26 cellular contexts compared by ENCODE assay signal in genomic region chr9:8332296-8332695, GRCh38.
"Had no signal": no experiment of that assay in that cellular context is flagged by ENCODE, and none has a peak within 500 bp of the region (broad histone marks: within the 10 kb centered on the region; RNA-seq: fewer than 3 reads in every experiment).

No MANE protein-coding gene starts in this region.

- H3K4me1 Mint-ChIP-seq: mesothelial cell of epicardium; stimulated activated memory B cell treated with anti-CD40 and anti-IgM and Interleukin-4, amounts not matched to agents 10 μg/mL and 1 μg/mL and 100 μg/mL, for 72 hours had no signal

- H3K27me3 Mint-ChIP-seq: naive B cell; stimulated activated memory B cell treated with anti-CD40 and anti-IgM and Interleukin-4, amounts not matched to agents 10 μg/mL and 1 μg/mL and 100 μg/mL, for 72 hours had no signal

- DNase-seq: cortex of kidney; foreskin fibroblast; gastrocnemius medialis; heart left ventricle; left ventricle myocardium superior; lower lobe of right lung; mucosa of descending colon; naive B cell; nucleus accumbens; right cardiac atrium; sigmoid colon; spleen; stimulated activated CD4-positive, alpha-beta T cell treated with anti-CD3 and anti-CD28 coated beads, Interleukin-4, amount 100 ng/mL, for 4 hours; stimulated activated naive CD8-positive, alpha-beta T cell treated with anti-CD3 and anti-CD28 coated beads, Interleukin-15, Interleukin-2, amounts not matched to agents 100 U/mL and 50 U/mL, for 24 hours; substantia nigra; upper lobe of left lung had no signal

- ATAC-seq: esophagus mucosa; gastrocnemius medialis; heart left ventricle; left ventricle myocardium superior; lower lobe of right lung; mucosa of descending colon; natural killer cell treated with Interleukin-12 subunit alpha and Interleukin-12 subunit beta and Interleukin-15 and Interleukin-18, amount 100 ng/mL, for 72 hours; right cardiac atrium; stimulated activated memory B cell treated with anti-CD40 and anti-IgM and Interleukin-4, amounts not matched to agents 10 μg/mL and 1 μg/mL and 100 μg/mL, for 72 hours; stimulated activated naive CD8-positive, alpha-beta T cell treated with anti-CD3 and anti-CD28 coated beads, Interleukin-15, Interleukin-2, amounts not matched to agents 100 U/mL and 50 U/mL, for 24 hours had no signal

- H3K9me3 Mint-ChIP-seq: stimulated activated memory B cell treated with anti-CD40 and anti-IgM and Interleukin-4, amounts not matched to agents 10 μg/mL and 1 μg/mL and 100 μg/mL, for 72 hours had no signal

- H3K27ac Mint-ChIP-seq: mesothelial cell of epicardium; naive B cell; natural killer cell treated with Interleukin-12 subunit alpha and Interleukin-12 subunit beta and Interleukin-15 and Interleukin-18, amount 100 ng/mL, for 72 hours; stimulated activated memory B cell treated with anti-CD40 and anti-IgM and Interleukin-4, amounts not matched to agents 10 μg/mL and 1 μg/mL and 100 μg/mL, for 72 hours had no signal

- H3K4me3 Mint-ChIP-seq: mesothelial cell of epicardium; naive B cell; natural killer cell treated with Interleukin-12 subunit alpha and Interleukin-12 subunit beta and Interleukin-15 and Interleukin-18, amount 100 ng/mL, for 72 hours; stimulated activated memory B cell treated with anti-CD40 and anti-IgM and Interleukin-4, amounts not matched to agents 10 μg/mL and 1 μg/mL and 100 μg/mL, for 72 hours had no signal

- H3K36me3 Mint-ChIP-seq: naive B cell; stimulated activated memory B cell treated with anti-CD40 and anti-IgM and Interleukin-4, amounts not matched to agents 10 μg/mL and 1 μg/mL and 100 μg/mL, for 72 hours had no signal

- FAIRE-seq: islet of Langerhans, urothelium cell line had no signal

- H3K27ac ChIP-seq: gastrocnemius medialis, heart left ventricle, hepatocyte, lower lobe of right lung, prostate gland, sigmoid colon, spleen, thoracic aorta, tibial nerve, upper lobe of left lung had no signal
